In the genomic region with DNA sequence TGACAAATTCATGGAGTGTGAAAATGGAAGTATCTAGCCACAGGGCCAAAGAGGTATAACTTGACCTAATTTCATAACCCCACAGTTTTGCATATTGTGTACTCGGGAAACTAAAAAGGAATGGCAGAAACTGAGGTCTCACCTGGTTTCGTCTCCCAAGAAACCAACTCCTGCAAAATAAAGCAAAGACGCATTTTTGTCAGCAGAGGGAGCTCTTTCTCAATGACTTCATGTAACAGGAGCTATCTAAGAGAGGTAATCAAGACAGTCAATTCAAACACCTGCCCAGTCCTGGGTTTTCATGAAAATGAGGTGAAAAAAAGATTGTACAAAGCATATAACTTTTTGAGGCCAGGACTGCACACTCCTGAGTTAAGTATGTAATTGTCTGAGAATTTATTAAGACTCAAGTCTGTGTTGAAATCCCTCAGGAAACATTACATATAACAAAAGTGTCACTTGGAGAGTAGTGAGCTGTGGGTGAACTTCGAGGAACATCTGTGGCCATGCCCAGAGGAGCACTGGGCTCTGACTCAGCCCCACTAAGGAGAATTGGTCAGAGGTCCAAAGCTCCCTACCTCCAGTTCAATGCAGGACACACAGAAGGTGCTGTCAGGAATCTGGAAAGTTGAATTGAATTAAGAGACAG, we compare ENCODE assay signal across 2 cellular contexts.
TF ChIP-seq lines count a peak whose summit lies in the region.

No MANE protein-coding gene starts in this region.

TF ChIP-seq in HEK293, 187 proteins besides CTCF, POLR2A, EP300 and RAD21:
- TF ChIP-seq ZNF660 (tag by site-specific recombination; IDR thresholded peaks at IDR 0.05) = peak; percentile 83
- no peak for TF ChIP-seq ZNF701 (tag by site-specific recombination; IDR thresholded peaks at IDR 0.05)
- TF ChIP-seq ZNF768 (tag by site-specific recombination; IDR thresholded peaks at IDR 0.05) = no peak
- TF ChIP-seq, protein P1, sequence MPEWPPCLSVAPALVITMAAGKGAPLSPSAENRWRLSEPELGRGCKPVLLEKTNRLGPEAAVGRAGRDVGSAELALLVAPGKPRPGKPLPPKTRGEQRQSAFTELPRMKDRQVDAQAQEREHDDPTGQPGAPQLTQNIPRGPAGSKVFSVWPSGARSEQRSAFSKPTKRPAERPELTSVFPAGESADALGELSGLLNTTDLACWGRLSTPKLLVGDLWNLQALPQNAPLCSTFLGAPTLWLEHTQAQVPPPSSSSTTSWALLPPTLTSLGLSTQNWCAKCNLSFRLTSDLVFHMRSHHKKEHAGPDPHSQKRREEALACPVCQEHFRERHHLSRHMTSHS (tag by site-specific recombination; IDR thresholded peaks at IDR 0.05) = no peak
- peak; percentile 56 for TF ChIP-seq ZNF654 (tag by site-specific recombination; IDR thresholded peaks at IDR 0.05; ENCODE audit: low read depth)

TF ChIP-seq in K562, 482 proteins besides CTCF, POLR2A, EP300 and RAD21:
- TF ChIP-seq SMC3 (conservative IDR thresholded peaks at IDR 0.05; ENCODE audit: insufficient read depth, low read depth, low read length) (peak; percentile 53; the same call in 1 of the 2 replicates), JUND (IDR thresholded peaks at IDR 0.05; ENCODE audit: borderline replicate concordance, low read depth, low read length) (peak; percentile 28; the same call in 1 of the 2 replicates), JUND (tag; IDR thresholded peaks at IDR 0.05; ENCODE audit: borderline replicate concordance, low read depth, low read length) (no peak), TEAD4 (IDR thresholded peaks at IDR 0.05; ENCODE audit: low read length) (peak; percentile 90), TEAD4 (CRISPR knock-in tag; IDR thresholded peaks at IDR 0.05; ENCODE audit: borderline replicate concordance) (peak; percentile 69; the same call in 1 of the 2 replicates), TEAD2 (tag; IDR thresholded peaks at IDR 0.05) (peak; percentile 98), ZNF232 (CRISPR knock-in tag; IDR thresholded peaks at IDR 0.05) (no peak), PCBP1 (IDR thresholded peaks at IDR 0.05; ENCODE audit: low read depth, low read length, poor library complexity, severe bottlenecking) (no peak), TEAD1 (CRISPR knock-in tag; IDR thresholded peaks at IDR 0.05) (peak; percentile 99), HDAC3 (IDR thresholded peaks at IDR 0.05; ENCODE audit: borderline replicate concordance, partially characterized antibody) (no peak), TOE1 (IDR thresholded peaks at IDR 0.05; ENCODE audit: borderline replicate concordance) (no peak), TOE1 (CRISPR knock-in tag; IDR thresholded peaks at IDR 0.05; ENCODE audit: borderline replicate concordance, low read depth) (no peak), ZBED1 (IDR thresholded peaks at IDR 0.05) (no peak), KLF16 (IDR thresholded peaks at IDR 0.05) (0 out of 2 replicates have a peak, but pooled peaks have one; percentile 28), RFX1 (IDR thresholded peaks at IDR 0.05) (peak; percentile 3; the same call in 1 of the 2 replicates)
- TF ChIP-seq, protein P2, sequence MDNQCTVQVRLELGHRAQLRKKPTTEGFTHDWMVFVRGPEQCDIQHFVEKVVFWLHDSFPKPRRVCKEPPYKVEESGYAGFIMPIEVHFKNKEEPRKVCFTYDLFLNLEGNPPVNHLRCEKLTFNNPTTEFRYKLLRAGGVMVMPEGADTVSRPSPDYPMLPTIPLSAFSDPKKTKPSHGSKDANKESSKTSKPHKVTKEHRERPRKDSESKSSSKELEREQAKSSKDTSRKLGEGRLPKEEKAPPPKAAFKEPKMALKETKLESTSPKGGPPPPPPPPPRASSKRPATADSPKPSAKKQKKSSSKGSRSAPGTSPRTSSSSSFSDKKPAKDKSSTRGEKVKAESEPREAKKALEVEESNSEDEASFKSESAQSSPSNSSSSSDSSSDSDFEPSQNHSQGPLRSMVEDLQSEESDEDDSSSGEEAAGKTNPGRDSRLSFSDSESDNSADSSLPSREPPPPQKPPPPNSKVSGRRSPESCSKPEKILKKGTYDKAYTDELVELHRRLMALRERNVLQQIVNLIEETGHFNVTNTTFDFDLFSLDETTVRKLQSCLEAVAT (IDR thresholded peaks at IDR 0.05) = 0 out of 4 replicates have a peak, but pooled peaks of 1 of the 2 experiments have one; percentile 32
- TF ChIP-seq, protein P3, sequence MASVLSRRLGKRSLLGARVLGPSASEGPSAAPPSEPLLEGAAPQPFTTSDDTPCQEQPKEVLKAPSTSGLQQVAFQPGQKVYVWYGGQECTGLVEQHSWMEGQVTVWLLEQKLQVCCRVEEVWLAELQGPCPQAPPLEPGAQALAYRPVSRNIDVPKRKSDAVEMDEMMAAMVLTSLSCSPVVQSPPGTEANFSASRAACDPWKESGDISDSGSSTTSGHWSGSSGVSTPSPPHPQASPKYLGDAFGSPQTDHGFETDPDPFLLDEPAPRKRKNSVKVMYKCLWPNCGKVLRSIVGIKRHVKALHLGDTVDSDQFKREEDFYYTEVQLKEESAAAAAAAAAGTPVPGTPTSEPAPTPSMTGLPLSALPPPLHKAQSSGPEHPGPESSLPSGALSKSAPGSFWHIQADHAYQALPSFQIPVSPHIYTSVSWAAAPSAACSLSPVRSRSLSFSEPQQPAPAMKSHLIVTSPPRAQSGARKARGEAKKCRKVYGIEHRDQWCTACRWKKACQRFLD (CRISPR knock-in tag; IDR thresholded peaks at IDR 0.05) = no peak
- TF ChIP-seq, protein P4, sequence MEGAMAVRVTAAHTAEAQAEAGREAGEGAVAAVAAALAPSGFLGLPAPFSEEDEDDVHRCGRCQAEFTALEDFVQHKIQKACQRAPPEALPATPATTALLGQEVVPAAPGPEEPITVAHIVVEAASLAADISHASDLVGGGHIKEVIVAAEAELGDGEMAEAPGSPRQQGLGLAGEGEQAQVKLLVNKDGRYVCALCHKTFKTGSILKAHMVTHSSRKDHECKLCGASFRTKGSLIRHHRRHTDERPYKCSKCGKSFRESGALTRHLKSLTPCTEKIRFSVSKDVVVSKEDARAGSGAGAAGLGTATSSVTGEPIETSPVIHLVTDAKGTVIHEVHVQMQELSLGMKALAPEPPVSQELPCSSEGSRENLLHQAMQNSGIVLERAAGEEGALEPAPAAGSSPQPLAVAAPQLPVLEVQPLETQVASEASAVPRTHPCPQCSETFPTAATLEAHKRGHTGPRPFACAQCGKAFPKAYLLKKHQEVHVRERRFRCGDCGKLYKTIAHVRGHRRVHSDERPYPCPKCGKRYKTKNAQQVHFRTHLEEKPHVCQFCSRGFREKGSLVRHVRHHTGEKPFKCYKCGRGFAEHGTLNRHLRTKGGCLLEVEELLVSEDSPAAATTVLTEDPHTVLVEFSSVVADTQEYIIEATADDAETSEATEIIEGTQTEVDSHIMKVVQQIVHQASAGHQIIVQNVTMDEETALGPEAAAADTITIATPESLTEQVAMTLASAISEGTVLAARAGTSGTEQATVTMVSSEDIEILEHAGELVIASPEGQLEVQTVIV (CRISPR knock-in tag; IDR thresholded peaks at IDR 0.05; ENCODE audit: borderline replicate concordance) = no peak
- TF ChIP-seq, protein P5, sequence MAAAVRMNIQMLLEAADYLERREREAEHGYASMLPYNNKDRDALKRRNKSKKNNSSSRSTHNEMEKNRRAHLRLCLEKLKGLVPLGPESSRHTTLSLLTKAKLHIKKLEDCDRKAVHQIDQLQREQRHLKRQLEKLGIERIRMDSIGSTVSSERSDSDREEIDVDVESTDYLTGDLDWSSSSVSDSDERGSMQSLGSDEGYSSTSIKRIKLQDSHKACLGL (CRISPR knock-in tag; IDR thresholded peaks at IDR 0.05; ENCODE audit: borderline replicate concordance, poor library complexity, severe bottlenecking) = no peak
- TF ChIP-seq, protein P6, sequence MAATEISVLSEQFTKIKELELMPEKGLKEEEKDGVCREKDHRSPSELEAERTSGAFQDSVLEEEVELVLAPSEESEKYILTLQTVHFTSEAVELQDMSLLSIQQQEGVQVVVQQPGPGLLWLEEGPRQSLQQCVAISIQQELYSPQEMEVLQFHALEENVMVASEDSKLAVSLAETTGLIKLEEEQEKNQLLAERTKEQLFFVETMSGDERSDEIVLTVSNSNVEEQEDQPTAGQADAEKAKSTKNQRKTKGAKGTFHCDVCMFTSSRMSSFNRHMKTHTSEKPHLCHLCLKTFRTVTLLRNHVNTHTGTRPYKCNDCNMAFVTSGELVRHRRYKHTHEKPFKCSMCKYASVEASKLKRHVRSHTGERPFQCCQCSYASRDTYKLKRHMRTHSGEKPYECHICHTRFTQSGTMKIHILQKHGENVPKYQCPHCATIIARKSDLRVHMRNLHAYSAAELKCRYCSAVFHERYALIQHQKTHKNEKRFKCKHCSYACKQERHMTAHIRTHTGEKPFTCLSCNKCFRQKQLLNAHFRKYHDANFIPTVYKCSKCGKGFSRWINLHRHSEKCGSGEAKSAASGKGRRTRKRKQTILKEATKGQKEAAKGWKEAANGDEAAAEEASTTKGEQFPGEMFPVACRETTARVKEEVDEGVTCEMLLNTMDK (IDR thresholded peaks at IDR 0.05; ENCODE audit: borderline replicate concordance, insufficient read depth, low read depth, low read length, poor library complexity, severe bottlenecking) = no peak
- TF ChIP-seq, protein P7, sequence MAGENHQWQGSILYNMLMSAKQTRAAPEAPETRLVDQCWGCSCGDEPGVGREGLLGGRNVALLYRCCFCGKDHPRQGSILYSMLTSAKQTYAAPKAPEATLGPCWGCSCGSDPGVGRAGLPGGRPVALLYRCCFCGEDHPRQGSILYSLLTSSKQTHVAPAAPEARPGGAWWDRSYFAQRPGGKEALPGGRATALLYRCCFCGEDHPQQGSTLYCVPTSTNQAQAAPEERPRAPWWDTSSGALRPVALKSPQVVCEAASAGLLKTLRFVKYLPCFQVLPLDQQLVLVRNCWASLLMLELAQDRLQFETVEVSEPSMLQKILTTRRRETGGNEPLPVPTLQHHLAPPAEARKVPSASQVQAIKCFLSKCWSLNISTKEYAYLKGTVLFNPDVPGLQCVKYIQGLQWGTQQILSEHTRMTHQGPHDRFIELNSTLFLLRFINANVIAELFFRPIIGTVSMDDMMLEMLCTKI (IDR thresholded peaks at IDR 0.05; ENCODE audit: partially characterized antibody) = no peak
